In genomic region chr10:97097154-97097490, GRCh38 we compare ENCODE assay signal across 13 cellular contexts.
"Had no signal": no experiment of that assay in that cellular context is flagged by ENCODE, and none has a peak within 500 bp of the region (broad histone marks: within the 10 kb centered on the region; RNA-seq: fewer than 3 reads in every experiment).

No MANE protein-coding gene starts in this region.

- H3K27me3 ChIP-seq: adrenal gland, body of pancreas had no signal

- ATAC-seq: body of pancreas, foreskin keratinocyte, SK-N-SH treated with all-trans-retinoic acid at 6 μM for 48 hours, upper lobe of right lung had no signal

- H3K4me1 ChIP-seq: adrenal gland, foreskin keratinocyte, prostate gland, upper lobe of right lung had no signal

- H3K27ac ChIP-seq: adrenal gland, body of pancreas, foreskin keratinocyte, prostate gland, upper lobe of right lung had no signal

- H3K9me3 ChIP-seq: adrenal gland, body of pancreas, prostate gland, upper lobe of right lung had no signal

- DNase-seq: activated B cell treated with CpG ODN at 0.5 μM for 24 hours; activated CD4-positive, alpha-beta T cell treated with anti-CD3 and anti-CD28 coated beads, Interleukin-2, amount 10 ng/mL, durations not matched to agents 7 days and 5 days; activated naive CD4-positive, alpha-beta T cell treated with Interleukin-2 at 50 U/mL for 16 hours; adrenal gland; body of pancreas; foreskin keratinocyte; head of caudate nucleus; islet precursor cell; occipital lobe; stimulated activated CD4-positive, alpha-beta T cell treated with anti-CD3 and anti-CD28 coated beads, Interleukin-2, amount 100 ng/mL, for 24 hours; upper lobe of right lung had no signal

- H3K36me3 ChIP-seq: adrenal gland, prostate gland, upper lobe of right lung had no signal

- H3K4me3 ChIP-seq: adrenal gland, body of pancreas, prostate gland, upper lobe of right lung had no signal
